Comparison of ENCODE assay signal across 21 cellular contexts in genomic region chr22:35378547-35379078, GRCh38. TPM values are rescaled to one million over a fixed set of nuclear protein-coding genes. Genes with fewer than 3 reads are reported as not detected.
DNase-seq lines count a peak whose midpoint lies in the region; ATAC-seq and TF ChIP-seq lines count a peak whose summit lies in the region.
"Had no signal": no experiment of that assay in that cellular context is flagged by ENCODE, and none has a peak within 500 bp of the region (broad histone marks: within the 10 kb centered on the region; RNA-seq: fewer than 3 reads in every experiment).

No MANE protein-coding gene starts in this region.

- no peaks in the 10 kb centered on the region for H3K36me3 Mint-ChIP-seq in mesothelial cell of epicardium
- H3K36me3 Mint-ChIP-seq: activated naive CD8-positive, alpha-beta T cell; IgD-negative memory B cell had no signal

- no peak for TF ChIP-seq POLR2A in thyroid gland (IDR thresholded peaks at IDR 0.05)

- H3K27ac ChIP-seq in HUES6 (ENCODE audit: low read depth, low read length) (peak overlapping the region; percentile 85; the same call in 1 of the 2 replicates), thyroid gland (peak overlapping the region in 2 of 3 donors; percentile 10 to 86)
- H3K27ac ChIP-seq: foreskin keratinocyte, prostate gland had no signal

- no peak for TF ChIP-seq CTCF in mesothelial cell of epicardium (IDR thresholded peaks at IDR 0.05; ENCODE audit: unreplicated experiment)
- TF ChIP-seq CTCF in thyroid gland (IDR thresholded peaks at IDR 0.05): no peak

- H3K9ac ChIP-seq in HUES6 (ENCODE audit: low read length): peak overlapping the region; percentile 35

- H3K27me3 Mint-ChIP-seq in mesothelial cell of epicardium (ENCODE audit: low read depth): no peaks in the 10 kb centered on the region

- no peaks in the 10 kb centered on the region for H3K9me3 ChIP-seq in HUES6 (ENCODE audit: control insufficient read depth, insufficient read depth, low read depth, low read length)
- H3K9me3 ChIP-seq in thyroid gland: no peaks in the 10 kb centered on the region
- H3K9me3 ChIP-seq: body of pancreas, MG63, prostate gland had no signal

- H3K4me3 ChIP-seq in HUES6 (ENCODE audit: low read depth, low read length) (no peak overlapping the region), thyroid gland (replicated peaks in 1 of 3) (no peak overlapping the region)
- H3K4me3 ChIP-seq: body of pancreas, MG63, prostate gland, smooth muscle cell had no signal

- H3K36me3 ChIP-seq in HUES6 (ENCODE audit: control insufficient read depth, insufficient read depth, low read length): peaks cover 6% of the 10 kb centered on the region
- H3K36me3 ChIP-seq in thyroid gland: no peaks in the 10 kb centered on the region
- H3K36me3 ChIP-seq: prostate gland had no signal

- DNase-seq in astrocyte of the hippocampus (ENCODE audit: low read depth, low spot score) (peak; percentile 24), mesothelial cell of epicardium (ENCODE audit: low spot score in 2 of 2, unreplicated experiment in 2 of 2) (no peak), thyroid gland (no peak)
- DNase-seq in stimulated activated naive CD4-positive, alpha-beta T cell (lab: John Stamatoyannopoulos, UW): no peak
- DNase-seq: body of pancreas; foreskin keratinocyte; MG63; NCI-H146; RPMI8226; stimulated activated CD4-positive, alpha-beta T cell treated with anti-CD3 and anti-CD28 coated beads, Interleukin-4, amount 100 ng/mL, for 24 hours; T1000 had no signal

- intact Hi-C loops in thyroid gland (cut with DNase I): no loop called here

- no peak overlapping the region for H3K4me3 Mint-ChIP-seq in mesothelial cell of epicardium
- H3K4me3 Mint-ChIP-seq: activated naive CD8-positive, alpha-beta T cell; activated T-helper 1 cell treated with anti-CD3 and anti-CD28 coated beads, Interleukin-12 subunit alpha, Interleukin-12 subunit beta, Interleukin-2, Interleukin-4 antibody, amounts not matched to agents 30 ng/mL and 10 ng/mL and 1 ng/mL, durations not matched to agents 14 hours and 24 hours and 36 hours had no signal

- H3K27ac Mint-ChIP-seq in mesothelial cell of epicardium: peak overlapping the region; percentile 72
- H3K27ac Mint-ChIP-seq: activated naive CD8-positive, alpha-beta T cell; activated T-helper 1 cell treated with anti-CD3 and anti-CD28 coated beads, Interleukin-12 subunit alpha, Interleukin-12 subunit beta, Interleukin-2, Interleukin-4 antibody, amounts not matched to agents 30 ng/mL and 10 ng/mL and 1 ng/mL, durations not matched to agents 14 hours and 24 hours and 36 hours had no signal

- 92 to 94% methylated on average over 5 of the region's 5 CpGs for WGBS in thyroid gland, 2 donors

- ATAC-seq in HG02678 (IDR thresholded peaks at IDR 0.05; ENCODE audit: unreplicated experiment) (no peak), GM18502 (IDR thresholded peaks at IDR 0.05; ENCODE audit: poor library complexity, unreplicated experiment) (no peak), GM19351 (IDR thresholded peaks at IDR 0.05; ENCODE audit: unreplicated experiment) (no peak)
- ATAC-seq: activated CD4-positive, CD25-positive, alpha-beta regulatory T cell treated with anti-CD3 and anti-CD28 coated beads, Interleukin-2, amount 50 U/mL, for 24 hours; body of pancreas; foreskin keratinocyte had no signal

- peaks cover 46% of the 10 kb centered on the region for H3K4me1 Mint-ChIP-seq in mesothelial cell of epicardium

- no peaks in the 10 kb centered on the region for H3K9me3 Mint-ChIP-seq in mesothelial cell of epicardium
- H3K9me3 Mint-ChIP-seq: activated T-helper 1 cell treated with anti-CD3 and anti-CD28 coated beads, Interleukin-12 subunit alpha, Interleukin-12 subunit beta, Interleukin-2, Interleukin-4 antibody, amounts not matched to agents 30 ng/mL and 10 ng/mL and 1 ng/mL, durations not matched to agents 14 hours and 24 hours and 36 hours; IgD-negative memory B cell had no signal

- peaks cover 58% of the 10 kb centered on the region for H3K4me1 ChIP-seq in HUES6 (ENCODE audit: control insufficient read depth, insufficient read depth, low read length)
- peaks cover 18 to 35% of the 10 kb centered on the region in 2 donors for H3K4me1 ChIP-seq in thyroid gland
- H3K4me1 ChIP-seq: prostate gland had no signal

- H3K27me3 ChIP-seq in HUES6 (ENCODE audit: control insufficient read depth, insufficient read depth, low read length) (no peaks in the 10 kb centered on the region), thyroid gland (no peaks in the 10 kb centered on the region)
- H3K27me3 ChIP-seq: body of pancreas, foreskin keratinocyte, MG63 had no signal

RNA-seq across cellular contexts. Expression of gene HMOX1, which starts 2.3 kb away (rescaled TPM):
- 1.6 to 2.8 TPM (median 1.6 TPM) in 3 replicates for total RNA-seq in mesothelial cell of epicardium
- 10 to 100 TPM in 1 of 4 donors, 1 to 10 TPM in 3; 5.2 to 13.0 (median 6.9) TPM for total RNA-seq in thyroid gland

RNA-seq across cellular contexts. Expression of gene MCM5, which starts 21.3 kb away (rescaled TPM):
- 50.5 to 59.7 TPM (median 52.1 TPM) in 3 replicates for total RNA-seq in mesothelial cell of epicardium
- 10 to 100 TPM; 16.7 to 34.7 (median 25.1) TPM for total RNA-seq in thyroid gland
